ENCODE assay signal across 16 cellular contexts in the genomic region with DNA sequence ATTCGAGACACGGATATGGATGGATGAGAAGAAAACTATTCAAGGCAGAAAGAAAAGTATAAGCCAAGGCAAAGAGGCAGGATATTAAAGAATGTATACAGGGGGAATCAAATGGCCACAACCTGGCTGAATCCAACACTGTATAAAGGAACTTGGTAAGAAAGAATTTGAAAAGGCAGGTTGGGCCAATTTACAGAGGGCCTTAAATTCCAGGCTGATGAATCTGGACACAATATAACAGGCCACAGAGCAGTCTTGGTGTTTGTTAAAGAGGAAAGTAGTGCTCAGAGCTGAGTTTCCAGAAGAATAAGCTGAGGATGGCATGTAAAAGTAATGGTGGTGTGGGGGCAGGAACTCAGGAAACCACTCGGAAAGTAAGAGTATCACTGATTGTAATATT.
A peak's percentile ranks its signal among the peaks of the same experiment; 100 is the strongest.
DNase-seq lines count a peak whose midpoint lies in the region; ATAC-seq and TF ChIP-seq lines count a peak whose summit lies in the region.
"Had no signal": no experiment of that assay in that cellular context is flagged by ENCODE, and none has a peak within 500 bp of the region (broad histone marks: within the 10 kb centered on the region; RNA-seq: fewer than 3 reads in every experiment).

No MANE protein-coding gene starts in this region.

- H3K4me3 Mint-ChIP-seq in memory B cell: no peak overlapping the region
- no peak overlapping the region for H3K4me3 Mint-ChIP-seq in natural killer cell treated with Interleukin-12 subunit alpha and Interleukin-12 subunit beta and Interleukin-15 and Interleukin-18, amount 100 ng/mL, for 72 hours
- H3K4me3 Mint-ChIP-seq: CD4-positive, CD25-positive, alpha-beta regulatory T cell had no signal

- no peaks in the 10 kb centered on the region for H3K27me3 Mint-ChIP-seq in memory B cell
- no peaks in the 10 kb centered on the region for H3K27me3 Mint-ChIP-seq in natural killer cell treated with Interleukin-12 subunit alpha and Interleukin-12 subunit beta and Interleukin-15 and Interleukin-18, amount 100 ng/mL, for 72 hours
- H3K27me3 Mint-ChIP-seq: CD4-positive, CD25-positive, alpha-beta regulatory T cell had no signal

- peak; percentile 46 for DNase-seq in GM23248
- DNase-seq in astrocyte of the cerebellum (ENCODE audit: low read depth): peak; percentile 13
- no peak for DNase-seq in memory B cell (ENCODE audit: low spot score in 2 of 2)
- DNase-seq in natural killer cell treated with Interleukin-12 subunit alpha and Interleukin-12 subunit beta and Interleukin-15 and Interleukin-18, amount 100 ng/mL, for 72 hours (ENCODE audit: low spot score): no peak
- DNase-seq in SIG-M5 treated with dmso at 0.1 percent for 504 hours (lab: John Stamatoyannopoulos, UW; ENCODE audit: unreplicated experiment): no peak
- DNase-seq in pons (ENCODE audit: low spot score): no peak
- DNase-seq: AML-193; Calu3; CD4-positive, CD25-positive, alpha-beta regulatory T cell; DMS79; GDM1 had no signal

- no peak for ATAC-seq in memory B cell (ENCODE audit: low read depth)
- ATAC-seq in natural killer cell treated with Interleukin-12 subunit alpha and Interleukin-12 subunit beta and Interleukin-15 and Interleukin-18, amount 100 ng/mL, for 72 hours: no peak
- ATAC-seq in HG03139 (IDR thresholded peaks at IDR 0.05; ENCODE audit: unreplicated experiment): no peak
- ATAC-seq: A549, HepG2 had no signal

- H3K4me1 ChIP-seq in GM23248 (ENCODE audit: insufficient read depth): peaks cover 7% of the 10 kb centered on the region; the same call in 1 of the 2 replicates
- H3K4me1 ChIP-seq: A549, HAP-1 had no signal

- H4K20me1 ChIP-seq in GM23248 (ENCODE audit: insufficient read depth): no peaks in the 10 kb centered on the region
- H4K20me1 ChIP-seq: BLaER1 treated with 17β-estradiol and CSF1 and Interleukin-3, amounts not matched to agents 10 nM and 100 nM had no signal

- H3K27ac Mint-ChIP-seq in memory B cell: peak overlapping the region; percentile 48
- no peak overlapping the region for H3K27ac Mint-ChIP-seq in natural killer cell treated with Interleukin-12 subunit alpha and Interleukin-12 subunit beta and Interleukin-15 and Interleukin-18, amount 100 ng/mL, for 72 hours
- H3K27ac Mint-ChIP-seq: CD4-positive, CD25-positive, alpha-beta regulatory T cell had no signal

- H3K36me3 ChIP-seq in GM23248 (ENCODE audit: low read depth): no peaks in the 10 kb centered on the region
- H3K36me3 ChIP-seq: BLaER1 treated with 17β-estradiol and CSF1 and Interleukin-3, amounts not matched to agents 10 nM and 100 nM; HAP-1 had no signal

- H3K9me3 Mint-ChIP-seq in memory B cell: no peaks in the 10 kb centered on the region
- no peaks in the 10 kb centered on the region for H3K9me3 Mint-ChIP-seq in natural killer cell treated with Interleukin-12 subunit alpha and Interleukin-12 subunit beta and Interleukin-15 and Interleukin-18, amount 100 ng/mL, for 72 hours
- H3K9me3 Mint-ChIP-seq: CD4-positive, CD25-positive, alpha-beta regulatory T cell had no signal

- H3K9me3 ChIP-seq in GM23248 (ENCODE audit: low read depth): no peaks in the 10 kb centered on the region
- H3K9me3 ChIP-seq: A549; BLaER1 treated with 17β-estradiol and CSF1 and Interleukin-3, amounts not matched to agents 10 nM and 100 nM; HAP-1 had no signal

- peaks cover 9% of the 10 kb centered on the region; the same call in 1 of the 2 replicates for H3F3A ChIP-seq in GM23248 (ENCODE audit: insufficient read depth)

- no peak overlapping the region for H3K4me2 ChIP-seq in GM23248 (ENCODE audit: unreplicated experiment)
- H3K4me2 ChIP-seq: A549; BLaER1 treated with 17β-estradiol and CSF1 and Interleukin-3, amounts not matched to agents 10 nM and 100 nM had no signal

- H3K79me2 ChIP-seq in GM23248 (ENCODE audit: insufficient read depth): no peaks in the 10 kb centered on the region

- H3K4me3 ChIP-seq in GM23248 (no peak overlapping the region), astrocyte of the cerebellum (ENCODE audit: low read depth, low read length) (no peak overlapping the region)
- H3K4me3 ChIP-seq: A549; BLaER1 treated with 17β-estradiol and CSF1 and Interleukin-3, amounts not matched to agents 10 nM and 100 nM; HAP-1 had no signal

- H3K9ac ChIP-seq in GM23248: no peak overlapping the region
- H3K9ac ChIP-seq: BLaER1 treated with 17β-estradiol and CSF1 and Interleukin-3, amounts not matched to agents 10 nM and 100 nM had no signal

- TF ChIP-seq CTCF in astrocyte of the cerebellum (IDR thresholded peaks at IDR 0.05; ENCODE audit: low read depth, low read length, missing control alignments): no peak

- H3K27ac ChIP-seq in GM23248: no peak overlapping the region
- H3K27ac ChIP-seq: A549; BLaER1 treated with 17β-estradiol and CSF1 and Interleukin-3, amounts not matched to agents 10 nM and 100 nM had no signal

- peak overlapping the region; percentile 32; the same call in 1 of the 2 replicates for H2AFZ ChIP-seq in GM23248

- peaks cover 29% of the 10 kb centered on the region for H3K4me1 Mint-ChIP-seq in memory B cell
- no peaks in the 10 kb centered on the region for H3K4me1 Mint-ChIP-seq in natural killer cell treated with Interleukin-12 subunit alpha and Interleukin-12 subunit beta and Interleukin-15 and Interleukin-18, amount 100 ng/mL, for 72 hours (ENCODE audit: low read depth in 2 of 2)
- H3K4me1 Mint-ChIP-seq: CD4-positive, CD25-positive, alpha-beta regulatory T cell had no signal

- WGBS in GM23248 (ENCODE audit: low coverage in 1 of 2, low lambda C conversion rate in 2 of 2, missing lambda C conversion rate in 2 of 2), 2 experiments: 97 to 98% methylated on average over 3 of the region's 3 CpGs

- H3K27me3 ChIP-seq in GM23248 (replicated peaks; ENCODE audit: insufficient read depth): no peaks in the 10 kb centered on the region
- H3K27me3 ChIP-seq: BLaER1 treated with 17β-estradiol and CSF1 and Interleukin-3, amounts not matched to agents 10 nM and 100 nM had no signal

- H3K9me2 ChIP-seq in GM23248 (ENCODE audit: insufficient read depth): no peaks in the 10 kb centered on the region

- in situ Hi-C loops in GM23248 (cut with MboI) (no loop called here), astrocyte of the cerebellum (cut with HindIII; ENCODE audit: low sequenced_read_pairs) (no loop called here)

- no peaks in the 10 kb centered on the region for H3K36me3 Mint-ChIP-seq in memory B cell
- no peaks in the 10 kb centered on the region for H3K36me3 Mint-ChIP-seq in natural killer cell treated with Interleukin-12 subunit alpha and Interleukin-12 subunit beta and Interleukin-15 and Interleukin-18, amount 100 ng/mL, for 72 hours
- H3K36me3 Mint-ChIP-seq: CD4-positive, CD25-positive, alpha-beta regulatory T cell had no signal

Comparison
In these comparisons a context has a peak if more than half of its experiments do, and no peak if none do; other contexts are left out.
1. DNase-seq: peak in GM23248 (single experiment) and astrocyte of the cerebellum (single experiment); none in memory B cell (0 of 2), natural killer cell treated with Interleukin-12 subunit alpha and Interleukin-12 subunit beta and Interleukin-15 and Interleukin-18, amount 100 ng/mL, for 72 hours (single experiment), SIG-M5 treated with dmso at 0.1 percent for 504 hours (single experiment) and pons (single experiment).